ENCODE assay signal across 4 cellular contexts in the genomic region with DNA sequence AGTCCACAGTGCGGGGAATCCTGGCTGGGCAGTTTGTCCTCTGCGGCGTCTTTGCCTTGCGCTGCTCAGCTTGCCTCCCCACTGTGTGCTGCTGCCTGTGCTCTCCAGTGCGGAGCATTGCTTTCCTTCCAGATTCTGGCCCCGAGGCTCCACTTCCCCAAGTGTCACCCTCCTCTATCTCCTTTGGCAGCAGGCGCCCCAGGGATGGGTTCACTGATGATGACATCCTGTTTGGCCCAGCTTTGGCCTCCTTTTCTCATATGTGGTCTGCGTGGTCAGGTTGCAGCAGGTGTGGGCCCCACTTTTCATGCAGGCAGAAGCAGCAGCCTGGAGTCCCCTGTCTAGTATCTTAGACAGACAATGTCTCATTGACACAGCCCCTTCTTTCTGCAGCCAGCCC. TPM values are rescaled to one million over a fixed set of nuclear protein-coding genes. Genes with fewer than 3 reads are reported as not detected.
"Had no signal": no experiment of that assay in that cellular context is flagged by ENCODE, and none has a peak within 500 bp of the region (broad histone marks: within the 10 kb centered on the region; RNA-seq: fewer than 3 reads in every experiment).

No MANE protein-coding gene starts in this region.

RNA-seq across cellular contexts. Expression of a gene that starts 4.9 kb away (rescaled TPM):
- total RNA-seq: lung microvascular endothelial cell, osteoblast, pulmonary artery endothelial cell had no signal
- polyA plus RNA-seq: naive thymus-derived CD4-positive, alpha-beta T cell had no signal

RNA-seq across cellular contexts. Expression of a gene that starts 9.4 kb away (rescaled TPM):
- total RNA-seq: lung microvascular endothelial cell, osteoblast, pulmonary artery endothelial cell had no signal
- polyA plus RNA-seq: naive thymus-derived CD4-positive, alpha-beta T cell had no signal

RNA-seq across cellular contexts. Expression of a gene that starts 25.1 kb away (rescaled TPM):
- polyA plus RNA-seq: naive thymus-derived CD4-positive, alpha-beta T cell had no signal
